8 cellular contexts compared by ENCODE assay signal in the genomic region with DNA sequence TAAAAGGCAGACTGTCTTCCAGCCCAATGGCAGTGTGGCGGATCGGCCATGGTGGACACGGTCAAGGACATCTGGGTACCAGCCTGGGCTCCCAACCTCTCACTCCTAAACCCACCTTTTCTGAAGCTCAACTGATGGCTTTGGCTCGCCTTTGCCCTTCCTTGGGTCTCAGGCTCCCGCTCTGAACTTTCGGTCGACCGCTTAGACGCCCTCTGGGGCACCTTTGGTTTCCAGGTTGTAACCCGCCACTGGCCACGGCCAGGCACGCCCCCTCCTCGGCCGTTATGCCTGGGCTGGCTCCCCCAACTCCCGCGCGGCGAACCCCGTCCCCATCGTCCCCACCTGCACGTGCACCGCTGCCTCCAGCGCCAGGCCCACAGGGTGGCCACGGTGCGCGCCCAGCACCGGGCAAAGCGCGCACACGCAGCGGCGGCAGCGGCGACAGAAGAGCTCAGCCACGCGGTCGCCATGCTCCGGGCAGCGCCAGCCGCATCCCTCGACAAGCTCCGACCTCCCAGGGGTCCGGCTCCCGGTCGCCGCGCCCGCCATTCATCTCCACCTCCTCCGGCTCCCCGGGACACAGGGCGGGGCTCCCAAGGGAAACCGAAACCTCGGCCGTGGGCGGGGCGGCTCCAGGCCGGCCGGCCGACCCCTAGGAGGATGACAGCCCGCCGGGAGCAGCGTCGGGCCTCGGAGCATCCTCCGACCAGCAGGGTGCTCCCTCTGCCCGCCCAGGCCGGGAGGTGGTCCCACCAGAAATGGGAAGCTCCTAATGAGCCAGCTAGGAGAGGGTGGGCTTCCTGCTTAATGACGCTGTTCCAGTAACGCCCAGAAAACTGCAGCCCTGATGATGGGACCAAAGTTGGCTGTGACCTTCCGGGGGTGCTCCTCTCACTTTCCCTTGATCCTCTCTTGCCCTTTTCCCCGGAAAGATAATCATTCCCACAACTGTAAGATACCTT. TPM values are rescaled to one million over a fixed set of nuclear protein-coding genes. Genes with fewer than 3 reads are reported as not detected.
DNase-seq lines count a peak whose midpoint lies in the region; FAIRE-seq and TF ChIP-seq lines count a peak whose summit lies in the region.

A gene with protein sequence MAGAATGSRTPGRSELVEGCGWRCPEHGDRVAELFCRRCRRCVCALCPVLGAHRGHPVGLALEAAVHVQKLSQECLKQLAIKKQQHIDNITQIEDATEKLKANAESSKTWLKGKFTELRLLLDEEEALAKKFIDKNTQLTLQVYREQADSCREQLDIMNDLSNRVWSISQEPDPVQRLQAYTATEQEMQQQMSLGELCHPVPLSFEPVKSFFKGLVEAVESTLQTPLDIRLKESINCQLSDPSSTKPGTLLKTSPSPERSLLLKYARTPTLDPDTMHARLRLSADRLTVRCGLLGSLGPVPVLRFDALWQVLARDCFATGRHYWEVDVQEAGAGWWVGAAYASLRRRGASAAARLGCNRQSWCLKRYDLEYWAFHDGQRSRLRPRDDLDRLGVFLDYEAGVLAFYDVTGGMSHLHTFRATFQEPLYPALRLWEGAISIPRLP (minus strand): TSS at position 583 of the 962 bp plus-strand sequence. CDS start 34 bp downstream, at position 549.

- no peaks in the 10 kb centered on the region for H3K36me3 Mint-ChIP-seq in chondrocyte (ENCODE audit: low read depth)

- CTCF ChIA-PET in HEK293T (lab: Yijun Ruan, JAX) = interaction anchor here (0.5 to 1.4 kb wide), 8 partner anchors 9 to 147 kb away, joined by 3 to 7 read pairs (median 4); no protein-coding TSS in a partner anchor

- DNase-seq in GM12891 (ENCODE audit: insufficient read length, low spot score) (peak; percentile 65), HEK293T (ENCODE audit: extremely low spot score) (peak; percentile 63), NCI-H1048 (lab: John Stamatoyannopoulos, UW) (peak; percentile 64), chondrocyte (ENCODE audit: low spot score) (peak; percentile 78), left kidney (ENCODE audit: low read depth, low spot score) (peak; percentile 90), D721Med (ENCODE audit: insufficient read length, low spot score) (no peak)
- DNase-seq in stimulated activated CD4-positive, alpha-beta T cell treated with anti-CD3 and anti-CD28 coated beads, Interleukin-4, amount 100 ng/mL, for 1 hour = peak; percentile 60

- no peaks in the 10 kb centered on the region for H3K9me3 Mint-ChIP-seq in chondrocyte (ENCODE audit: low read depth)

- no peaks in the 10 kb centered on the region for H3K27me3 Mint-ChIP-seq in chondrocyte (ENCODE audit: low read depth)

- peak; percentile 23; the same call in 1 of the 2 replicates for TF ChIP-seq CTCF in WI38 (IDR thresholded peaks at IDR 0.05; ENCODE audit: low read depth, low read length)
- peak; percentile 54 for TF ChIP-seq CTCF in chondrocyte (IDR thresholded peaks at IDR 0.05)
- TF ChIP-seq CTCF in D721Med (IDR thresholded peaks at IDR 0.05; ENCODE audit: insufficient read depth, missing control alignments) = no peak

- peaks cover 6% of the 10 kb centered on the region for H3K4me1 Mint-ChIP-seq in chondrocyte (ENCODE audit: low read depth)

- H3K27ac Mint-ChIP-seq in chondrocyte (ENCODE audit: unreplicated experiment) = no peak within 1 kb of the TSS

- TF ChIP-seq POLR2A in GM12891 (IDR thresholded peaks at IDR 0.05; ENCODE audit: low read depth, low read length) = 0 out of 2 replicates have a peak, but pooled peaks have one; percentile 13

- FAIRE-seq in GM12891 (lab: Jason Lieb, UNC) (peak; percentile 90), D721Med (lab: Jason Lieb, UNC) (no peak)

- POLR2A ChIA-PET in HEK293T (lab: Yijun Ruan, JAX) = interaction anchor here (0.5 to 2.3 kb wide), 10 partner anchors 10 to 197 kb away, joined by 3 to 12 read pairs (median 4); a partner anchor contains a TSS

- peak within 1 kb of the TSS; percentile 71 for H3K4me3 Mint-ChIP-seq in chondrocyte (ENCODE audit: unreplicated experiment)

- peak within 1 kb of the TSS; percentile 63 for H3K4me3 ChIP-seq in WI38 (ENCODE audit: low read depth, low read length)

TF ChIP-seq in GM12891, 5 proteins besides CTCF, POLR2A, EP300 and RAD21:
- no peak for TF ChIP-seq POLR2AphosphoS5 (IDR thresholded peaks at IDR 0.05; ENCODE audit: low read depth, low read length)
- TF ChIP-seq PAX5 (IDR thresholded peaks at IDR 0.05; ENCODE audit: insufficient read depth, low read length, severe bottlenecking) = peak; percentile 19
- no peak for TF ChIP-seq POU2F2 (IDR thresholded peaks at IDR 0.05; ENCODE audit: low read depth, low read length)
- TF ChIP-seq TAF1 (IDR thresholded peaks at IDR 0.05; ENCODE audit: low read depth, low read length) = peak; percentile 58
TF ChIP-seq in GM12891: peak in this region for 2.

TF ChIP-seq in HEK293T, 16 proteins besides CTCF, POLR2A, EP300 and RAD21:
- TF ChIP-seq, protein P1, sequence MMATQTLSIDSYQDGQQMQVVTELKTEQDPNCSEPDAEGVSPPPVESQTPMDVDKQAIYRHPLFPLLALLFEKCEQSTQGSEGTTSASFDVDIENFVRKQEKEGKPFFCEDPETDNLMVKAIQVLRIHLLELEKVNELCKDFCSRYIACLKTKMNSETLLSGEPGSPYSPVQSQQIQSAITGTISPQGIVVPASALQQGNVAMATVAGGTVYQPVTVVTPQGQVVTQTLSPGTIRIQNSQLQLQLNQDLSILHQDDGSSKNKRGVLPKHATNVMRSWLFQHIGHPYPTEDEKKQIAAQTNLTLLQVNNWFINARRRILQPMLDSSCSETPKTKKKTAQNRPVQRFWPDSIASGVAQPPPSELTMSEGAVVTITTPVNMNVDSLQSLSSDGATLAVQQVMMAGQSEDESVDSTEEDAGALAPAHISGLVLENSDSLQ (IDR thresholded peaks at IDR 0.05) = no peak
- TF ChIP-seq ARNT (IDR thresholded peaks at IDR 0.05) = no peak
- TF ChIP-seq LEF1 (IDR thresholded peaks at IDR 0.05; ENCODE audit: borderline replicate concordance) = no peak
- TF ChIP-seq ELF4 (IDR thresholded peaks at IDR 0.05) = no peak
- TF ChIP-seq CTBP1 (IDR thresholded peaks at IDR 0.05; ENCODE audit: borderline replicate concordance) = no peak
- peak; percentile 91 for TF ChIP-seq L3MBTL2 (conservative IDR thresholded peaks at IDR 0.05)
- TF ChIP-seq FOXM1 (IDR thresholded peaks at IDR 0.05; ENCODE audit: borderline replicate concordance) = no peak

RNA-seq across cellular contexts. Expression of the gene that starts here (rescaled TPM):
- polyA plus RNA-seq in GM12891 (2012; ENCODE audit: low read depth, missing spikeins) = 20.0 TPM
- 0.58 to 1.1 TPM (median 1.1 TPM) in 3 replicates for total RNA-seq in chondrocyte
